ENCODE assay signal across 28 cellular contexts in genomic region chr12:104801005-104801404, GRCh38.
"Had no signal": no experiment of that assay in that cellular context is flagged by ENCODE, and none has a peak within 500 bp of the region (broad histone marks: within the 10 kb centered on the region; RNA-seq: fewer than 3 reads in every experiment).

No MANE protein-coding gene starts in this region.

- H3K36me3 ChIP-seq: colonic mucosa, esophagus muscularis mucosa, esophagus squamous epithelium, gastrocnemius medialis, gastroesophageal sphincter, heart left ventricle, heart right ventricle had no signal

- H3K27ac ChIP-seq: colonic mucosa, coronary artery, dorsolateral prefrontal cortex, epithelial cell of prostate, esophagus muscularis mucosa, esophagus squamous epithelium, foreskin keratinocyte, gastrocnemius medialis, gastroesophageal sphincter, heart left ventricle, heart right ventricle had no signal

- ATAC-seq: effector memory CD8-positive, alpha-beta T cell; esophagus mucosa; foreskin keratinocyte; gastrocnemius medialis; gastroesophageal sphincter; heart left ventricle; heart right ventricle had no signal

- H3K27me3 ChIP-seq: colonic mucosa, dorsolateral prefrontal cortex, esophagus muscularis mucosa, gastrocnemius medialis, gastroesophageal sphincter, heart left ventricle, heart right ventricle had no signal

- H3K4me3 ChIP-seq: colonic mucosa, coronary artery, dorsolateral prefrontal cortex, esophagus muscularis mucosa, esophagus squamous epithelium, gastrocnemius medialis, gastroesophageal sphincter, heart left ventricle, heart right ventricle had no signal

- H3K9me3 ChIP-seq: colonic mucosa, esophagus muscularis mucosa, esophagus squamous epithelium, gastrocnemius medialis, gastroesophageal sphincter, heart left ventricle, heart right ventricle had no signal

- H3K4me1 ChIP-seq: colonic mucosa, esophagus muscularis mucosa, esophagus squamous epithelium, gastrocnemius medialis, gastroesophageal sphincter, heart left ventricle had no signal

- DNase-seq: colonic mucosa; cortex of kidney; dermis blood vessel endothelial cell; dorsolateral prefrontal cortex; effector CD4-positive, alpha-beta T cell; effector CD8-positive, alpha-beta T cell; effector memory CD4-positive, alpha-beta T cell; effector memory CD8-positive, alpha-beta T cell; endodermal cell; erythroblast; esophagus squamous epithelium; foreskin fibroblast; foreskin keratinocyte; foreskin melanocyte; gastrocnemius medialis; glutamatergic neuron; head of caudate nucleus; heart left ventricle; heart right ventricle had no signal

- FAIRE-seq: colon, endometrium, endothelial cell of umbilical vein, frontal cortex had no signal
